ENCODE assay signal across 2 cellular contexts in genomic region chr4:7693711-7694110, GRCh38.
TF ChIP-seq lines count a peak whose summit lies in the region.

No MANE protein-coding gene starts in this region.

TF ChIP-seq in K562, 482 proteins besides CTCF, POLR2A, EP300 and RAD21 (continued from another document):
- 0 out of 2 replicates have a peak, but pooled peaks have one; percentile 16 for TF ChIP-seq ZNF263 (CRISPR knock-in tag; IDR thresholded peaks at IDR 0.05; ENCODE audit: borderline replicate concordance)
- TF ChIP-seq STAG1 (CRISPR knock-in tag; IDR thresholded peaks at IDR 0.05; ENCODE audit: borderline replicate concordance): no peak
- TF ChIP-seq FOXM1 (IDR thresholded peaks at IDR 0.05; ENCODE audit: low read depth): no peak
- TF ChIP-seq FOXM1 (CRISPR knock-in tag; IDR thresholded peaks at IDR 0.05; ENCODE audit: low read depth): no peak
- TF ChIP-seq FOXK2 (conservative IDR thresholded peaks at IDR 0.05 in 1 of 2, IDR thresholded peaks at IDR 0.05 in 1 of 2; ENCODE audit: low read depth in 2 of 2): no peak

TF ChIP-seq in H1, 55 proteins besides CTCF, POLR2A, EP300 and RAD21 (continued from another document):
- TF ChIP-seq SIN3A (conservative IDR thresholded peaks at IDR 0.05 in 1 of 2, IDR thresholded peaks at IDR 0.05 in 1 of 2; ENCODE audit: low read depth in 1 of 2, low read length in 2 of 2): no peak
- no peak for TF ChIP-seq ATF3 (IDR thresholded peaks at IDR 0.05; ENCODE audit: insufficient read depth, low read depth, low read length)
